Comparison of ENCODE assay signal across 8 cellular contexts in the genomic region with DNA sequence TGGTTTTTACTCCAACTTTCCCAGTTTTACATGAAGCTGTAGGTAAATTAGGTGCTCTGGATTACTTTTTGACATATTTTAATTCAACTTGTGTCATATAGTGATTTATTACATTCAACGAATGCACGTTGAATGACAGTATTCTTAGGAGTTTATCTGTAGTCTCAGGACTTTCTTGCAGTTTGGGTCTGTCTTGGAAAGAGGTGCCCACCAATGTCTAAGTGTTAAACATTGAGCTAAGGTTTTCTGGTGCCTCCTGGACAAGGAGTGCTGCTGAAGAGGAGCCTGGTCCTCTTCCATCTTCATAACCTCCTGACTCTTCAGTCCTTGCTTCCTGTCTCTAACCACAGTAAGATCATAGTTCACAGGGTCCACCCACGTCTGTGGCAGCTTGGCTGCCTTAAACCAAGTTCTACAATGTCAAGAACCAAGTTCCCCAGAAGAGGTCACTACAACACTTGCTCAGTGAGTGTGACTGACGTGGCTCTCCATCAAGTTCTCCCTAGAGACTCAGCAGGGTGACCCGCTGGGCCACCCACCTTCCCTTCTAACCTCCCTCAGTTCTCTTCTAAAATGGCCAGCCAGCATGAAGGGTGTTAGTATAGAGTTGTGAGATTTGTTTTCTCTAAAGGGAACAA. TPM values are rescaled to one million over a fixed set of nuclear protein-coding genes. Genes with fewer than 3 reads are reported as not detected.
DNase-seq lines count a peak whose midpoint lies in the region; ATAC-seq and TF ChIP-seq lines count a peak whose summit lies in the region.

No MANE protein-coding gene starts in this region.

- H3K27me3 ChIP-seq in spleen (replicated peaks in 1 of 7), result peaks cover 0 to 46% (median 10%) of the 10 kb centered on the region in 7 donors

- intact Hi-C loops in spleen (cut with DNase I; ENCODE audit: low total_unique reads), result loop anchor here (10.0 kb wide), 1 partner anchor 375 kb away; no protein-coding TSS in a partner anchor

- ATAC-seq in GM19351 (IDR thresholded peaks at IDR 0.05; ENCODE audit: unreplicated experiment) (peak; percentile 98), HG03159 (IDR thresholded peaks at IDR 0.05; ENCODE audit: unreplicated experiment) (peak; percentile 99)

- H3K4me1 ChIP-seq in spleen, result peaks cover 0 to 9% (median 2%) of the 10 kb centered on the region in 6 donors

- no peaks in the 10 kb centered on the region for H3K9me3 ChIP-seq in spleen

- DNase-seq in DMS153 treated with DMSO at 0.1 percent for 48 hours (lab: John Stamatoyannopoulos, UW; ENCODE audit: unreplicated experiment), result peak; percentile 91
- peak; percentile 35 for DNase-seq in NCI-H510A (lab: John Stamatoyannopoulos, UW)
- DNase-seq in activated CD8-positive, alpha-beta memory T cell treated with anti-CD3 and anti-CD28 coated beads, Interleukin-2, amount 50 U/mL, for 1 hour (ENCODE audit: extremely low read depth), result peak; percentile 4
- peak; percentile 63 for DNase-seq in glomerular visceral epithelial cell (ENCODE audit: extremely low spot score)
- no peak for DNase-seq in spleen
- no peak for DNase-seq in activated gamma-delta T cell (lab: John Stamatoyannopoulos, UW)

- WGBS in spleen, 5 donors, result 11 to 24% (median 18%) methylated on average over 5 of the region's 5 CpGs

- no peak for TF ChIP-seq POLR2A in spleen (IDR thresholded peaks at IDR 0.05)

- no peak overlapping the region for H3K4me3 ChIP-seq in spleen

- peak in 7 of 11 experiments; percentile 17 to 45 (median 30) for TF ChIP-seq CTCF in spleen (IDR thresholded peaks at IDR 0.05 in 8 of 11, conservative IDR thresholded peaks at IDR 0.05 in 3 of 11)

- no peak overlapping the region for H3K27ac ChIP-seq in spleen

- no peaks in the 10 kb centered on the region for H3K36me3 ChIP-seq in spleen

RNA-seq across cellular contexts. Expression of a gene that starts 6.1 kb away (rescaled TPM):
- not detected for total RNA-seq in spleen
- polyA plus RNA-seq in spleen, result 1 to 10 TPM in 1 of 3 donors, under 1 TPM in 1, not detected in 1; 0.56 to 1.1 TPM

Comparison
In these comparisons a context has a peak if more than half of its experiments do, and no peak if none do; other contexts are left out.
1. DNase-seq: peak in DMS153 treated with DMSO at 0.1 percent for 48 hours (single experiment), NCI-H510A (single experiment), activated CD8-positive, alpha-beta memory T cell treated with anti-CD3 and anti-CD28 coated beads, Interleukin-2, amount 50 U/mL, for 1 hour (single experiment) and glomerular visceral epithelial cell (single experiment); none in spleen (single experiment) and activated gamma-delta T cell (single experiment).